In the genomic region with DNA sequence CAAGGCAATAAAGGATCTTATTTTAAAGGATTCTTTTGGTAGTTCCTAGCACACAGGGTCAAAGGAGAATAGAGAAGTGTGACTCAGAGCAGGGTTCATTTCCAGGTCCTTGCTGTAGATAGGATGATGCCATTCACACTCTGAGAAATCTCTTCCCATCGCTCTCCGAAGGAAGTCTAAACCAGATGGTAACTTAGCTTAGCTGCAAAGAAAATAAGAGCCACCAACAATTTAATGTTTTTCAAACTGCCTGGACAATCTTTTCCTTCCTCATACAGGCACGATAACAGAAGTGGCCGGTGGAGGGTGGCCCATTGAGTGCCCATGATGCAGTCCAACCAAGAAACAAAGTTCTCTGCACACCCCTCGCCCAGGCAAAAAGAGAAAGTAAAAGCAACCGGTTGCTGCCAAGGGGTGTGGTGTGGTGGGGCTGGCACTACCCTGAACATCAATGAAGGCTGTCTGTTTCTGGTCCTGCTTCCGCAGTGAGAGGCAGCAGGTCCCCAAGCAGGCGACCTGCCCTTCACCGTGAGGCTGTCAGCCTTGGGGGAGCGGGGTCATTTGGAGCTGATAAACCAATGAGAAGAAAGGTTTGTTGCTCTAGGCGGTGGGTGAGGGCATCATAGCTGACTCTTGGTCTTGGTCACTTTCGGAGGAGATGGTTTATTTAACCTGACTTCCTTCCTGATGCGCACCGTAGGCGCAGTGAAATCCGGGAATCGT, we compare ENCODE assay signal across 2 cellular contexts.
TF ChIP-seq lines count a peak whose summit lies in the region.

No MANE protein-coding gene starts in this region.

TF ChIP-seq in H1, 55 proteins besides CTCF, POLR2A, EP300 and RAD21:
- no peak for TF ChIP-seq RBBP5 (IDR thresholded peaks at IDR 0.05; ENCODE audit: borderline replicate concordance, low read depth, low read length)
- TF ChIP-seq ZNF274 (IDR thresholded peaks at IDR 0.05; ENCODE audit: borderline replicate concordance, extremely low read depth, low read length), result no peak
- TF ChIP-seq HDAC6 (IDR thresholded peaks at IDR 0.05; ENCODE audit: low read depth, low read length), result no peak
- TF ChIP-seq, protein P1, sequence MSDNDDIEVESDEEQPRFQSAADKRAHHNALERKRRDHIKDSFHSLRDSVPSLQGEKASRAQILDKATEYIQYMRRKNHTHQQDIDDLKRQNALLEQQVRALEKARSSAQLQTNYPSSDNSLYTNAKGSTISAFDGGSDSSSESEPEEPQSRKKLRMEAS (IDR thresholded peaks at IDR 0.05), result no peak
- no peak for TF ChIP-seq MAFK (IDR thresholded peaks at IDR 0.05; ENCODE audit: low read depth, low read length)
- TF ChIP-seq, protein P2, sequence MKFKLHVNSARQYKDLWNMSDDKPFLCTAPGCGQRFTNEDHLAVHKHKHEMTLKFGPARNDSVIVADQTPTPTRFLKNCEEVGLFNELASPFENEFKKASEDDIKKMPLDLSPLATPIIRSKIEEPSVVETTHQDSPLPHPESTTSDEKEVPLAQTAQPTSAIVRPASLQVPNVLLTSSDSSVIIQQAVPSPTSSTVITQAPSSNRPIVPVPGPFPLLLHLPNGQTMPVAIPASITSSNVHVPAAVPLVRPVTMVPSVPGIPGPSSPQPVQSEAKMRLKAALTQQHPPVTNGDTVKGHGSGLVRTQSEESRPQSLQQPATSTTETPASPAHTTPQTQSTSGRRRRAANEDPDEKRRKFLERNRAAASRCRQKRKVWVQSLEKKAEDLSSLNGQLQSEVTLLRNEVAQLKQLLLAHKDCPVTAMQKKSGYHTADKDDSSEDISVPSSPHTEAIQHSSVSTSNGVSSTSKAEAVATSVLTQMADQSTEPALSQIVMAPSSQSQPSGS (IDR thresholded peaks at IDR 0.05; ENCODE audit: low read length), result no peak
- no peak for TF ChIP-seq SP2 (IDR thresholded peaks at IDR 0.05; ENCODE audit: low read length)
- no peak for TF ChIP-seq CBX5 (IDR thresholded peaks at IDR 0.05; ENCODE audit: low read depth, low read length)
- TF ChIP-seq JUN (IDR thresholded peaks at IDR 0.05; ENCODE audit: low read depth, low read length), result no peak
- no peak for TF ChIP-seq NRF1 (IDR thresholded peaks at IDR 0.05; ENCODE audit: low read depth, low read length)
- no peak for TF ChIP-seq CHD1 (IDR thresholded peaks at IDR 0.05; ENCODE audit: low read depth, low read length)
- TF ChIP-seq GABPA (IDR thresholded peaks at IDR 0.05; ENCODE audit: borderline replicate concordance, insufficient read depth, low read length), result no peak
- no peak for TF ChIP-seq EZH2 (IDR thresholded peaks at IDR 0.05; ENCODE audit: low read depth, low read length, severe bottlenecking)
- TF ChIP-seq YY1 (IDR thresholded peaks at IDR 0.05; ENCODE audit: low read depth, low read length), result no peak

TF ChIP-seq in neural cell, 6 proteins besides CTCF, POLR2A, EP300 and RAD21:
- TF ChIP-seq EZH2 (IDR thresholded peaks at IDR 0.05; ENCODE audit: borderline replicate concordance, insufficient read depth, low read length, poor library complexity, severe bottlenecking) (no peak), SMC3 (conservative IDR thresholded peaks at IDR 0.05; ENCODE audit: poor library complexity) (no peak), POLR2AphosphoS5 (IDR thresholded peaks at IDR 0.05) (no peak), MXI1 (conservative IDR thresholded peaks at IDR 0.05; ENCODE audit: poor library complexity, severe bottlenecking) (no peak), TAF1 (IDR thresholded peaks at IDR 0.05; ENCODE audit: low read depth) (no peak)
- TF ChIP-seq, protein P3, sequence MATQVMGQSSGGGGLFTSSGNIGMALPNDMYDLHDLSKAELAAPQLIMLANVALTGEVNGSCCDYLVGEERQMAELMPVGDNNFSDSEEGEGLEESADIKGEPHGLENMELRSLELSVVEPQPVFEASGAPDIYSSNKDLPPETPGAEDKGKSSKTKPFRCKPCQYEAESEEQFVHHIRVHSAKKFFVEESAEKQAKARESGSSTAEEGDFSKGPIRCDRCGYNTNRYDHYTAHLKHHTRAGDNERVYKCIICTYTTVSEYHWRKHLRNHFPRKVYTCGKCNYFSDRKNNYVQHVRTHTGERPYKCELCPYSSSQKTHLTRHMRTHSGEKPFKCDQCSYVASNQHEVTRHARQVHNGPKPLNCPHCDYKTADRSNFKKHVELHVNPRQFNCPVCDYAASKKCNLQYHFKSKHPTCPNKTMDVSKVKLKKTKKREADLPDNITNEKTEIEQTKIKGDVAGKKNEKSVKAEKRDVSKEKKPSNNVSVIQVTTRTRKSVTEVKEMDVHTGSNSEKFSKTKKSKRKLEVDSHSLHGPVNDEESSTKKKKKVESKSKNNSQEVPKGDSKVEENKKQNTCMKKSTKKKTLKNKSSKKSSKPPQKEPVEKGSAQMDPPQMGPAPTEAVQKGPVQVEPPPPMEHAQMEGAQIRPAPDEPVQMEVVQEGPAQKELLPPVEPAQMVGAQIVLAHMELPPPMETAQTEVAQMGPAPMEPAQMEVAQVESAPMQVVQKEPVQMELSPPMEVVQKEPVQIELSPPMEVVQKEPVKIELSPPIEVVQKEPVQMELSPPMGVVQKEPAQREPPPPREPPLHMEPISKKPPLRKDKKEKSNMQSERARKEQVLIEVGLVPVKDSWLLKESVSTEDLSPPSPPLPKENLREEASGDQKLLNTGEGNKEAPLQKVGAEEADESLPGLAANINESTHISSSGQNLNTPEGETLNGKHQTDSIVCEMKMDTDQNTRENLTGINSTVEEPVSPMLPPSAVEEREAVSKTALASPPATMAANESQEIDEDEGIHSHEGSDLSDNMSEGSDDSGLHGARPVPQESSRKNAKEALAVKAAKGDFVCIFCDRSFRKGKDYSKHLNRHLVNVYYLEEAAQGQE (IDR thresholded peaks at IDR 0.05; ENCODE audit: borderline replicate concordance), result no peak
TF ChIP-seq in neural cell: peak in this region for 0.
